Comparison of ENCODE assay signal across 12 cellular contexts in the genomic region with DNA sequence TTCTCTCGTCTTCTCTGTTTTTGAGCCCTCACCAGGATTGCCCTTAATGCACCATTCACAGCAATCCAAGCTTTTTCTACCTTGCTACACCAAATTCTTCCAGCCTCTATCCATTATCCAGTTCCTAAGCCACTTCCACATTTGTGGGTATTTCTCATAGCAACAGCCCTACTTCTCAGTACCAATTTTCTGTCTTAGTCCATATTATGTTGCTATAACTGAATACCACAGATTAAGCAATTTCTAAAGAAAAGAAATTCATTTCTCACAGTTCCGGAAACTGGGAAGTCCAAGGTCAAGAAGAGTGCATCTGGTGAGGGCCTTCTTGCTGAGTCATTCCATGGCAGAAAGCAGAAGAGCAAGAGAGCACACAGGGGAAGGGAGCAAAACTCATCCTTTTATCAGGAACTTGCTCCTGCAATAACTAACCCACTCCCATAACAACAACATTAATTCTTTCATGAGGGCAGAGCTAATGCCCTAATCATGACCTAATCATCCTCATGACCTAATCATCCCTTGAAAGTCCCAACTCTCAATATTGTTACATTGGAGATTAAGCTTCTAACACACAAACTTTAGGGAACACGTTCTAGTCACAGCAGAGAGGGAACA. TPM values are rescaled to one million over a fixed set of nuclear protein-coding genes. Genes with fewer than 3 reads are reported as not detected.
DNase-seq lines count a peak whose midpoint lies in the region; ATAC-seq and TF ChIP-seq lines count a peak whose summit lies in the region.
"Had no signal": no experiment of that assay in that cellular context is flagged by ENCODE, and none has a peak within 500 bp of the region (broad histone marks: within the 10 kb centered on the region; RNA-seq: fewer than 3 reads in every experiment).

No MANE protein-coding gene starts in this region.

- CTCF ChIA-PET in A673 (lab: Charles Lee) = no interaction called here

- H3K27me3 ChIP-seq in breast epithelium (no peaks in the 10 kb centered on the region), lung (ENCODE audit: control insufficient read depth, insufficient read depth) (no peaks in the 10 kb centered on the region), A673 (replicated peaks; ENCODE audit: insufficient read depth, low read depth, low read length, poor library complexity) (no peaks in the 10 kb centered on the region)

- POLR2A ChIA-PET in A673 (lab: Charles Lee; ENCODE audit: low non-redundant PET) = no interaction called here

- DNase-seq in AG20443 (ENCODE audit: low spot score) = peak; percentile 40
- DNase-seq in MV-4-11 (lab: John Stamatoyannopoulos, UW) = peak; percentile 99
- no peak for DNase-seq in breast epithelium (ENCODE audit: low spot score in 2 of 2)
- no peak for DNase-seq in lung (ENCODE audit: low spot score)
- no peak for DNase-seq in stimulated activated naive CD4-positive, alpha-beta T cell (lab: John Stamatoyannopoulos, UW)
- DNase-seq in A673 (ENCODE audit: low spot score) = no peak
- DNase-seq: CD8-positive, alpha-beta T cell; hypothalamus; NCI-H1930 had no signal

- TF ChIP-seq CTCF in breast epithelium (IDR thresholded peaks at IDR 0.05) = no peak
- TF ChIP-seq CTCF in lung (IDR thresholded peaks at IDR 0.05; ENCODE audit: control extremely low read depth, extremely low read depth) = no peak
- no peak for TF ChIP-seq CTCF in A673 (conservative IDR thresholded peaks at IDR 0.05; ENCODE audit: low read depth, low read length)

- 39 to 68% methylated on average over 3 of the region's 3 CpGs for WGBS in lung, 2 donors

- no peaks in the 10 kb centered on the region for H3K36me3 ChIP-seq in breast epithelium
- peaks cover 0 to 3% of the 10 kb centered on the region in 2 donors for H3K36me3 ChIP-seq in lung (ENCODE audit: control insufficient read depth in 2 of 2, insufficient read depth in 2 of 2, low read length in 2 of 2)
- H3K36me3 ChIP-seq in A673 (ENCODE audit: insufficient read depth, low read length, poor library complexity, severe bottlenecking) = no peaks in the 10 kb centered on the region

- H3K27ac ChIP-seq in breast epithelium = peak overlapping the region; percentile 33 to 73
- H3K27ac ChIP-seq in lung (ENCODE audit: low read depth in 1 of 2, low read length in 1 of 2) = peak overlapping the region in 1 of 2 donors; percentile 21
- H3K27ac ChIP-seq in A673 (ENCODE audit: low read depth, low read length, poor library complexity, severe bottlenecking) = no peak overlapping the region

- H3K4me1 ChIP-seq in breast epithelium (no peaks in the 10 kb centered on the region), lung (ENCODE audit: control insufficient read depth in 2 of 2, insufficient read depth in 2 of 2, low read length in 2 of 2) (peaks cover 0 to 23% of the 10 kb centered on the region in 2 donors), A673 (ENCODE audit: insufficient read depth, low read length, poor library complexity, severe bottlenecking) (no peaks in the 10 kb centered on the region)

- intact Hi-C loops in breast epithelium (cut with DNase I; ENCODE audit: low total_unique reads) (no loop called here), A673 (cut with micrococcal nuclease; ENCODE audit: unreplicated experiment) (no loop called here)

- H3K9me3 ChIP-seq in breast epithelium = no peaks in the 10 kb centered on the region
- no peaks in the 10 kb centered on the region for H3K9me3 ChIP-seq in lung (ENCODE audit: control insufficient read depth in 2 of 2, insufficient read depth in 1 of 2, low read length in 1 of 2)
- no peaks in the 10 kb centered on the region for H3K9me3 ChIP-seq in A673 (ENCODE audit: low read depth, low read length, poor library complexity, severe bottlenecking)

- BruUV-seq in A673 (replicated peaks; lab: Mats Ljungman, UMichigan) = no TSS peak

- H3K4me3 ChIP-seq in breast epithelium (no peak overlapping the region), lung (no peak overlapping the region), A673 (ENCODE audit: low read depth, low read length, poor library complexity, severe bottlenecking) (no peak overlapping the region)
- H3K4me3 ChIP-seq: skin epidermis had no signal

- ATAC-seq in lung (ENCODE audit: insufficient read depth, low FRiP score) = peak; percentile 86
- no peak for ATAC-seq in GM21825 (IDR thresholded peaks at IDR 0.05; ENCODE audit: unreplicated experiment)
- ATAC-seq in HG03159 (IDR thresholded peaks at IDR 0.05; ENCODE audit: unreplicated experiment) = no peak
- ATAC-seq: CD8-positive, alpha-beta T cell had no signal

- TF ChIP-seq POLR2A in breast epithelium (IDR thresholded peaks at IDR 0.05) = no peak

RNA-seq across cellular contexts. Expression of a gene that starts 9.7 kb away (rescaled TPM):
- total RNA-seq in breast epithelium = 10 to 100 TPM; 30.9 to 38.0 (median 31.2) TPM
- total RNA-seq in lung = 10 to 100 TPM; 43.4 to 55.9 TPM
- 10 to 100 TPM; 45.7 to 84.6 TPM for polyA plus RNA-seq in lung
- total RNA-seq in A673 (2021) = 32.1 and 34.4 TPM in 2 replicates

Comparison
In these comparisons a context has a peak if more than half of its experiments do, and no peak if none do; other contexts are left out.
1. DNase-seq: peak in AG20443 (single experiment) and MV-4-11 (single experiment); none in breast epithelium (0 of 2), lung (single experiment), stimulated activated naive CD4-positive, alpha-beta T cell (0 of 6) and A673 (single experiment).